In the genomic region with DNA sequence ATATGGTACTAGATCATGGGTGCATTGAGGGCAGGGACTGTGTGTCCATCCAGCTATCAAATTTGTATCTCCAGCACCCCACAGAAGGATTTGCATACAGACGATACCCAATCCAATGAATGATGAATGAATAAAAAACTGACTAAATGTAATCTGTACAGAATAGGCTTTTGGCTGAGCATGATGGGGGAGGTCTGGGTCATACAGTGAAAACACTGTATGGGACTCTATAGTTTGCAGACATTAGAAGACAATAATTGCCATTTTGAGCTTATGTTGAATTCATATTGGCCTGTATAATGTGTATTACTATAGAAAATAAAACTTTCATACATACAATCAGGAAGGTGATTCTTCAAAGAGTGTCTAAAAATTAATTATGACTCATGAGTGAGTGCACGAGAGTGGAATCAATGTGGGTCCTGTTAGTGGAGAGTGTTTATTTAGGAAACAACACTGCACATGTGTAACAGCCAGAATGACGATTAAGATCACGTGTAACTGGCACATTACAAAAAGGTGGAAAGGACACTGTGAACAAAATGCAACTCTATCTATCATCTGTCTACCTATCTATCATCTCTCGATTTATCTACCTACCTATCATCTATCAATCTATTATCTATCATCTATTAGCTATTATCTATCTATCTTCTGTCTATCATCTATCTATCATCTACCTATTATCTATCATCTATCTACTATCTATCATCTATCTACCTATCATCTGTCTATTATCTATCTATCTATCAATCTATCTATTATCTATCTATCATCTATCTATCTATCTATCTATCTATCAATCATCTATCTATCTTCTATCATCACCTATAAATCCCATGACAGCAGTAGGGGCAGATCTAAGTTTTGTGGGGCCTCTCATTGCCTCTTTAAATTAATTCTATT, we compare ENCODE assay signal across 1 cellular context.
TF ChIP-seq lines count a peak whose summit lies in the region.

No MANE protein-coding gene starts in this region.

TF ChIP-seq in GM12878, 131 proteins besides CTCF, POLR2A, EP300 and RAD21 (continued from another document):
- TF ChIP-seq, protein P1, sequence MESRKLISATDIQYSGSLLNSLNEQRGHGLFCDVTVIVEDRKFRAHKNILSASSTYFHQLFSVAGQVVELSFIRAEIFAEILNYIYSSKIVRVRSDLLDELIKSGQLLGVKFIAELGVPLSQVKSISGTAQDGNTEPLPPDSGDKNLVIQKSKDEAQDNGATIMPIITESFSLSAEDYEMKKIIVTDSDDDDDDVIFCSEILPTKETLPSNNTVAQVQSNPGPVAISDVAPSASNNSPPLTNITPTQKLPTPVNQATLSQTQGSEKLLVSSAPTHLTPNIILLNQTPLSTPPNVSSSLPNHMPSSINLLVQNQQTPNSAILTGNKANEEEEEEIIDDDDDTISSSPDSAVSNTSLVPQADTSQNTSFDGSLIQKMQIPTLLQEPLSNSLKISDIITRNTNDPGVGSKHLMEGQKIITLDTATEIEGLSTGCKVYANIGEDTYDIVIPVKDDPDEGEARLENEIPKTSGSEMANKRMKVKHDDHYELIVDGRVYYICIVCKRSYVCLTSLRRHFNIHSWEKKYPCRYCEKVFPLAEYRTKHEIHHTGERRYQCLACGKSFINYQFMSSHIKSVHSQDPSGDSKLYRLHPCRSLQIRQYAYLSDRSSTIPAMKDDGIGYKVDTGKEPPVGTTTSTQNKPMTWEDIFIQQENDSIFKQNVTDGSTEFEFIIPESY (IDR thresholded peaks at IDR 0.05), result no peak
- TF ChIP-seq ZNF384 (IDR thresholded peaks at IDR 0.05; ENCODE audit: borderline replicate concordance, low read depth, low read length), result no peak
- TF ChIP-seq TCF12 (IDR thresholded peaks at IDR 0.05; ENCODE audit: low read depth, low read length), result no peak
- TF ChIP-seq FOXK2 (IDR thresholded peaks at IDR 0.05), result no peak
- TF ChIP-seq ZNF622 (IDR thresholded peaks at IDR 0.05), result no peak
